In the genomic region with DNA sequence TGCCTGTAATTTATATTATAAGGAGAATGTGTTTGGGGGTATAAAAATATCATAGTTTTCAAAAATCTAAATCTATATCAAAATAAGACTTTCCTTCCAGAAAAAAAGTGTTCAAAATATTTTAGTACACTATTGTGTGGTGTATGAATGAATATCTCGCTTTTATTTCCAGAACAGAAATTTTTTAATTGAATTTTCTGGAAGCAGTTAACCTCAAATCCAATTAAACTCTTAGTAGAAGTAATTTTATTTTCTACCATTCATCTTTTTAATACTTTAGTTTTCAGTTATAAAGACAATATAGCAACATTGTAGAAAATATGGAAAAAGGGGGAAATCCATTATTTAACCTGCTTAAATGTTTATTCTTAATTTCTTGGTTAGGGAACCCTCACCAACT, we compare ENCODE assay signal across 1 cellular context.
A peak's percentile ranks its signal among the peaks of the same experiment; 100 is the strongest.
TF ChIP-seq lines count a peak whose summit lies in the region.

No MANE protein-coding gene starts in this region.

TF ChIP-seq in K562, 482 proteins besides CTCF, POLR2A, EP300 and RAD21:
- TF ChIP-seq MAFF (IDR thresholded peaks at IDR 0.05; ENCODE audit: low read length) (no peak), POU5F1 (IDR thresholded peaks at IDR 0.05; ENCODE audit: borderline replicate concordance, low read depth, low read length, partially characterized antibody) (no peak), NONO (IDR thresholded peaks at IDR 0.05; ENCODE audit: low read depth in 2 of 2, low read length in 1 of 2) (no peak), NBN (IDR thresholded peaks at IDR 0.05; ENCODE audit: low read depth) (no peak), ARNT (IDR thresholded peaks at IDR 0.05) (no peak), EP400 (IDR thresholded peaks at IDR 0.05) (0 out of 2 replicates have a peak, but pooled peaks have one; percentile 25), MCM3 (IDR thresholded peaks at IDR 0.05) (no peak), ZNF239 (CRISPR knock-in tag; IDR thresholded peaks at IDR 0.05) (no peak), HDGF (IDR thresholded peaks at IDR 0.05) (no peak), TAF9B (IDR thresholded peaks at IDR 0.05; ENCODE audit: partially characterized antibody) (peak; percentile 44), NCOA4 (IDR thresholded peaks at IDR 0.05; ENCODE audit: partially characterized antibody) (no peak), NCOA2 (IDR thresholded peaks at IDR 0.05; ENCODE audit: partially characterized antibody in 2 of 2) (peak in 1 of 2 experiments; percentile 24), BRD9 (IDR thresholded peaks at IDR 0.05; ENCODE audit: low read depth, partially characterized antibody) (no peak), GTF2E2 (tag; IDR thresholded peaks at IDR 0.05) (0 out of 2 replicates have a peak, but pooled peaks have one; percentile 38), ZNF444 (CRISPR knock-in tag; IDR thresholded peaks at IDR 0.05) (no peak), ELF4 (CRISPR knock-in tag; IDR thresholded peaks at IDR 0.05) (no peak), TFE3 (CRISPR knock-in tag; IDR thresholded peaks at IDR 0.05) (no peak)
- TF ChIP-seq, protein P1, sequence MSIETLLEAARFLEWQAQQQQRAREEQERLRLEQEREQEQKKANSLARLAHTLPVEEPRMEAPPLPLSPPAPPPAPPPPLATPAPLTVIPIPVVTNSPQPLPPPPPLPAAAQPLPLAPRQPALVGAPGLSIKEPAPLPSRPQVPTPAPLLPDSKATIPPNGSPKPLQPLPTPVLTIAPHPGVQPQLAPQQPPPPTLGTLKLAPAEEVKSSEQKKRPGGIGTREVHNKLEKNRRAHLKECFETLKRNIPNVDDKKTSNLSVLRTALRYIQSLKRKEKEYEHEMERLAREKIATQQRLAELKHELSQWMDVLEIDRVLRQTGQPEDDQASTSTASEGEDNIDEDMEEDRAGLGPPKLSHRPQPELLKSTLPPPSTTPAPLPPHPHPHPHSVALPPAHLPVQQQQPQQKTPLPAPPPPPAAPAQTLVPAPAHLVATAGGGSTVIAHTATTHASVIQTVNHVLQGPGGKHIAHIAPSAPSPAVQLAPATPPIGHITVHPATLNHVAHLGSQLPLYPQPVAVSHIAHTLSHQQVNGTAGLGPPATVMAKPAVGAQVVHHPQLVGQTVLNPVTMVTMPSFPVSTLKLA (conservative IDR thresholded peaks at IDR 0.05), result 0 out of 4 replicates have a peak, but pooled peaks of 1 of the 2 experiments have one; percentile 0
TF ChIP-seq in K562: peak in this region for 5.
